In the genomic region with DNA sequence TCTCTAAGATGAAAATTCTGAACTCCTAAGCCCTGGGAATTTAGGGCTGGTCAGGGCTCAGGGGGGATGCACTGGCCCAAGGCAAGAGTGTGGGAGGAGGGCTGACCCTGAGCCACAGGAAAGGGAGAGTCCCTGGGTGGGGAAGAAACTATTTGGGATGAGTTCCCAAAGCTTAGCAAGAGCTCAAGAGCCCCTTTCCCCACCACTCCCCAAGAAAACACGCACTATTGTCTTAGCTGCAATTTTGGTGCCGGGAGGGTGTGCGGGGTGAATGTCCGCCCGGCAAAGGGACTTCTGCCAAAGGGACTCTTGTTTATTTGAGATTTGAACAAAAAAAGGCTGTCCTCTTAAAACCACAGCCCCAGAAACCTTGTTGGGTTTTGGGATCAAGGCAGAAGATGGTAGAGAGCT, we compare ENCODE assay signal across 2 cellular contexts.
TF ChIP-seq lines count a peak whose summit lies in the region.

No MANE protein-coding gene starts in this region.

TF ChIP-seq in liver, 16 proteins besides CTCF, POLR2A, EP300 and RAD21:
- TF ChIP-seq NR2F2 (IDR thresholded peaks at IDR 0.05), result peak; percentile 35
- TF ChIP-seq GABPA (IDR thresholded peaks at IDR 0.05 in 1 of 2, conservative IDR thresholded peaks at IDR 0.05 in 1 of 2), result no peak
- peak; percentile 92 to 95 for TF ChIP-seq RXRA (IDR thresholded peaks at IDR 0.05)
- TF ChIP-seq, protein P1, sequence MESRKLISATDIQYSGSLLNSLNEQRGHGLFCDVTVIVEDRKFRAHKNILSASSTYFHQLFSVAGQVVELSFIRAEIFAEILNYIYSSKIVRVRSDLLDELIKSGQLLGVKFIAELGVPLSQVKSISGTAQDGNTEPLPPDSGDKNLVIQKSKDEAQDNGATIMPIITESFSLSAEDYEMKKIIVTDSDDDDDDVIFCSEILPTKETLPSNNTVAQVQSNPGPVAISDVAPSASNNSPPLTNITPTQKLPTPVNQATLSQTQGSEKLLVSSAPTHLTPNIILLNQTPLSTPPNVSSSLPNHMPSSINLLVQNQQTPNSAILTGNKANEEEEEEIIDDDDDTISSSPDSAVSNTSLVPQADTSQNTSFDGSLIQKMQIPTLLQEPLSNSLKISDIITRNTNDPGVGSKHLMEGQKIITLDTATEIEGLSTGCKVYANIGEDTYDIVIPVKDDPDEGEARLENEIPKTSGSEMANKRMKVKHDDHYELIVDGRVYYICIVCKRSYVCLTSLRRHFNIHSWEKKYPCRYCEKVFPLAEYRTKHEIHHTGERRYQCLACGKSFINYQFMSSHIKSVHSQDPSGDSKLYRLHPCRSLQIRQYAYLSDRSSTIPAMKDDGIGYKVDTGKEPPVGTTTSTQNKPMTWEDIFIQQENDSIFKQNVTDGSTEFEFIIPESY (IDR thresholded peaks at IDR 0.05), result no peak
- TF ChIP-seq, protein P2, sequence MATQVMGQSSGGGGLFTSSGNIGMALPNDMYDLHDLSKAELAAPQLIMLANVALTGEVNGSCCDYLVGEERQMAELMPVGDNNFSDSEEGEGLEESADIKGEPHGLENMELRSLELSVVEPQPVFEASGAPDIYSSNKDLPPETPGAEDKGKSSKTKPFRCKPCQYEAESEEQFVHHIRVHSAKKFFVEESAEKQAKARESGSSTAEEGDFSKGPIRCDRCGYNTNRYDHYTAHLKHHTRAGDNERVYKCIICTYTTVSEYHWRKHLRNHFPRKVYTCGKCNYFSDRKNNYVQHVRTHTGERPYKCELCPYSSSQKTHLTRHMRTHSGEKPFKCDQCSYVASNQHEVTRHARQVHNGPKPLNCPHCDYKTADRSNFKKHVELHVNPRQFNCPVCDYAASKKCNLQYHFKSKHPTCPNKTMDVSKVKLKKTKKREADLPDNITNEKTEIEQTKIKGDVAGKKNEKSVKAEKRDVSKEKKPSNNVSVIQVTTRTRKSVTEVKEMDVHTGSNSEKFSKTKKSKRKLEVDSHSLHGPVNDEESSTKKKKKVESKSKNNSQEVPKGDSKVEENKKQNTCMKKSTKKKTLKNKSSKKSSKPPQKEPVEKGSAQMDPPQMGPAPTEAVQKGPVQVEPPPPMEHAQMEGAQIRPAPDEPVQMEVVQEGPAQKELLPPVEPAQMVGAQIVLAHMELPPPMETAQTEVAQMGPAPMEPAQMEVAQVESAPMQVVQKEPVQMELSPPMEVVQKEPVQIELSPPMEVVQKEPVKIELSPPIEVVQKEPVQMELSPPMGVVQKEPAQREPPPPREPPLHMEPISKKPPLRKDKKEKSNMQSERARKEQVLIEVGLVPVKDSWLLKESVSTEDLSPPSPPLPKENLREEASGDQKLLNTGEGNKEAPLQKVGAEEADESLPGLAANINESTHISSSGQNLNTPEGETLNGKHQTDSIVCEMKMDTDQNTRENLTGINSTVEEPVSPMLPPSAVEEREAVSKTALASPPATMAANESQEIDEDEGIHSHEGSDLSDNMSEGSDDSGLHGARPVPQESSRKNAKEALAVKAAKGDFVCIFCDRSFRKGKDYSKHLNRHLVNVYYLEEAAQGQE (IDR thresholded peaks at IDR 0.05), result peak; percentile 25
- no peak for TF ChIP-seq TAF1 (conservative IDR thresholded peaks at IDR 0.05)
- TF ChIP-seq, protein P3, sequence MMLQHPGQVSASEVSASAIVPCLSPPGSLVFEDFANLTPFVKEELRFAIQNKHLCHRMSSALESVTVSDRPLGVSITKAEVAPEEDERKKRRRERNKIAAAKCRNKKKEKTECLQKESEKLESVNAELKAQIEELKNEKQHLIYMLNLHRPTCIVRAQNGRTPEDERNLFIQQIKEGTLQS (IDR thresholded peaks at IDR 0.05), result no peak
- no peak for TF ChIP-seq HNF4G (IDR thresholded peaks at IDR 0.05)
- TF ChIP-seq, protein P4, sequence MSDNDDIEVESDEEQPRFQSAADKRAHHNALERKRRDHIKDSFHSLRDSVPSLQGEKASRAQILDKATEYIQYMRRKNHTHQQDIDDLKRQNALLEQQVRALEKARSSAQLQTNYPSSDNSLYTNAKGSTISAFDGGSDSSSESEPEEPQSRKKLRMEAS (IDR thresholded peaks at IDR 0.05), result no peak
- peak; percentile 52 for TF ChIP-seq YY1 (IDR thresholded peaks at IDR 0.05)
- no peak for TF ChIP-seq FOXA1 (IDR thresholded peaks at IDR 0.05)
- TF ChIP-seq FOXA2 (IDR thresholded peaks at IDR 0.05), result no peak
- peak; percentile 32 for TF ChIP-seq SP1 (IDR thresholded peaks at IDR 0.05)
- peak in 1 of 2 donors; percentile 41 for TF ChIP-seq EGR1 (IDR thresholded peaks at IDR 0.05; ENCODE audit: low read depth in 2 of 2)
- TF ChIP-seq HNF4A (conservative IDR thresholded peaks at IDR 0.05), result peak; percentile 49 to 67
- TF ChIP-seq JUND (IDR thresholded peaks at IDR 0.05), result no peak

TF ChIP-seq in HepG2, 621 proteins besides CTCF, POLR2A, EP300 and RAD21 (continues in another document):
- TF ChIP-seq ZBTB42 (CRISPR knock-in tag; IDR thresholded peaks at IDR 0.05) (no peak), AGO2 (optimal IDR thresholded peaks at IDR 0.05; ENCODE audit: low read depth, low read length) (no peak), ZNF777 (CRISPR knock-in tag; IDR thresholded peaks at IDR 0.05) (no peak), ZNF572 (CRISPR knock-in tag; IDR thresholded peaks at IDR 0.05) (no peak), SRSF9 (IDR thresholded peaks at IDR 0.05; ENCODE audit: borderline replicate concordance, insufficient read depth, low read depth, low read length, poor library complexity, severe bottlenecking) (no peak), RCOR2 (CRISPR knock-in tag; IDR thresholded peaks at IDR 0.05) (no peak), ZNF263 (CRISPR knock-in tag; IDR thresholded peaks at IDR 0.05) (no peak), RBAK (CRISPR knock-in tag; IDR thresholded peaks at IDR 0.05) (no peak), SAFB2 (CRISPR knock-in tag; IDR thresholded peaks at IDR 0.05; ENCODE audit: borderline replicate concordance, low read depth) (no peak)
- TF ChIP-seq, protein P5, sequence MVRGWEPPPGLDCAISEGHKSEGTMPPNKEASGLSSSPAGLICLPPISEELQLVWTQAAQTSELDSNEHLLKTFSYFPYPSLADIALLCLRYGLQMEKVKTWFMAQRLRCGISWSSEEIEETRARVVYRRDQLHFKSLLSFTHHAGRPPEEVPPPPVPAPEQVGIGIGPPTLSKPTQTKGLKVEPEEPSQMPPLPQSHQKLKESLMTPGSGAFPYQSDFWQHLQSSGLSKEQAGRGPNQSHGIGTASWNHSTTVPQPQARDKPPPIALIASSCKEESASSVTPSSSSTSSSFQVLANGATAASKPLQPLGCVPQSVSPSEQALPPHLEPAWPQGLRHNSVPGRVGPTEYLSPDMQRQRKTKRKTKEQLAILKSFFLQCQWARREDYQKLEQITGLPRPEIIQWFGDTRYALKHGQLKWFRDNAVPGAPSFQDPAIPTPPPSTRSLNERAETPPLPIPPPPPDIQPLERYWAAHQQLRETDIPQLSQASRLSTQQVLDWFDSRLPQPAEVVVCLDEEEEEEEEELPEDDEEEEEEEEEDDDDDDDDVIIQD (CRISPR knock-in tag; IDR thresholded peaks at IDR 0.05; ENCODE audit: low read depth), result no peak
- TF ChIP-seq, protein P6, sequence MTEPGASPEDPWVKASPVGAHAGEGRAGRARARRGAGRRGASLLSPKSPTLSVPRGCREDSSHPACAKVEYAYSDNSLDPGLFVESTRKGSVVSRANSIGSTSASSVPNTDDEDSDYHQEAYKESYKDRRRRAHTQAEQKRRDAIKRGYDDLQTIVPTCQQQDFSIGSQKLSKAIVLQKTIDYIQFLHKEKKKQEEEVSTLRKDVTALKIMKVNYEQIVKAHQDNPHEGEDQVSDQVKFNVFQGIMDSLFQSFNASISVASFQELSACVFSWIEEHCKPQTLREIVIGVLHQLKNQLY (CRISPR knock-in tag; IDR thresholded peaks at IDR 0.05), result no peak
- TF ChIP-seq, protein P7, sequence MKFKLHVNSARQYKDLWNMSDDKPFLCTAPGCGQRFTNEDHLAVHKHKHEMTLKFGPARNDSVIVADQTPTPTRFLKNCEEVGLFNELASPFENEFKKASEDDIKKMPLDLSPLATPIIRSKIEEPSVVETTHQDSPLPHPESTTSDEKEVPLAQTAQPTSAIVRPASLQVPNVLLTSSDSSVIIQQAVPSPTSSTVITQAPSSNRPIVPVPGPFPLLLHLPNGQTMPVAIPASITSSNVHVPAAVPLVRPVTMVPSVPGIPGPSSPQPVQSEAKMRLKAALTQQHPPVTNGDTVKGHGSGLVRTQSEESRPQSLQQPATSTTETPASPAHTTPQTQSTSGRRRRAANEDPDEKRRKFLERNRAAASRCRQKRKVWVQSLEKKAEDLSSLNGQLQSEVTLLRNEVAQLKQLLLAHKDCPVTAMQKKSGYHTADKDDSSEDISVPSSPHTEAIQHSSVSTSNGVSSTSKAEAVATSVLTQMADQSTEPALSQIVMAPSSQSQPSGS (CRISPR knock-in tag; IDR thresholded peaks at IDR 0.05), result no peak
- TF ChIP-seq, protein P8, sequence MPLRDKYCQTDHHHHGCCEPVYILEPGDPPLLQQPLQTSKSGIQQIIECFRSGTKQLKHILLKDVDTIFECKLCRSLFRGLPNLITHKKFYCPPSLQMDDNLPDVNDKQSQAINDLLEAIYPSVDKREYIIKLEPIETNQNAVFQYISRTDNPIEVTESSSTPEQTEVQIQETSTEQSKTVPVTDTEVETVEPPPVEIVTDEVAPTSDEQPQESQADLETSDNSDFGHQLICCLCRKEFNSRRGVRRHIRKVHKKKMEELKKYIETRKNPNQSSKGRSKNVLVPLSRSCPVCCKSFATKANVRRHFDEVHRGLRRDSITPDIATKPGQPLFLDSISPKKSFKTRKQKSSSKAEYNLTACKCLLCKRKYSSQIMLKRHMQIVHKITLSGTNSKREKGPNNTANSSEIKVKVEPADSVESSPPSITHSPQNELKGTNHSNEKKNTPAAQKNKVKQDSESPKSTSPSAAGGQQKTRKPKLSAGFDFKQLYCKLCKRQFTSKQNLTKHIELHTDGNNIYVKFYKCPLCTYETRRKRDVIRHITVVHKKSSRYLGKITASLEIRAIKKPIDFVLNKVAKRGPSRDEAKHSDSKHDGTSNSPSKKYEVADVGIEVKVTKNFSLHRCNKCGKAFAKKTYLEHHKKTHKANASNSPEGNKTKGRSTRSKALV (CRISPR knock-in tag; IDR thresholded peaks at IDR 0.05), result no peak
- TF ChIP-seq, protein P9, sequence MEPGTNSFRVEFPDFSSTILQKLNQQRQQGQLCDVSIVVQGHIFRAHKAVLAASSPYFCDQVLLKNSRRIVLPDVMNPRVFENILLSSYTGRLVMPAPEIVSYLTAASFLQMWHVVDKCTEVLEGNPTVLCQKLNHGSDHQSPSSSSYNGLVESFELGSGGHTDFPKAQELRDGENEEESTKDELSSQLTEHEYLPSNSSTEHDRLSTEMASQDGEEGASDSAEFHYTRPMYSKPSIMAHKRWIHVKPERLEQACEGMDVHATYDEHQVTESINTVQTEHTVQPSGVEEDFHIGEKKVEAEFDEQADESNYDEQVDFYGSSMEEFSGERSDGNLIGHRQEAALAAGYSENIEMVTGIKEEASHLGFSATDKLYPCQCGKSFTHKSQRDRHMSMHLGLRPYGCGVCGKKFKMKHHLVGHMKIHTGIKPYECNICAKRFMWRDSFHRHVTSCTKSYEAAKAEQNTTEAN (CRISPR knock-in tag; conservative IDR thresholded peaks at IDR 0.05), result no peak
- TF ChIP-seq, protein P10, sequence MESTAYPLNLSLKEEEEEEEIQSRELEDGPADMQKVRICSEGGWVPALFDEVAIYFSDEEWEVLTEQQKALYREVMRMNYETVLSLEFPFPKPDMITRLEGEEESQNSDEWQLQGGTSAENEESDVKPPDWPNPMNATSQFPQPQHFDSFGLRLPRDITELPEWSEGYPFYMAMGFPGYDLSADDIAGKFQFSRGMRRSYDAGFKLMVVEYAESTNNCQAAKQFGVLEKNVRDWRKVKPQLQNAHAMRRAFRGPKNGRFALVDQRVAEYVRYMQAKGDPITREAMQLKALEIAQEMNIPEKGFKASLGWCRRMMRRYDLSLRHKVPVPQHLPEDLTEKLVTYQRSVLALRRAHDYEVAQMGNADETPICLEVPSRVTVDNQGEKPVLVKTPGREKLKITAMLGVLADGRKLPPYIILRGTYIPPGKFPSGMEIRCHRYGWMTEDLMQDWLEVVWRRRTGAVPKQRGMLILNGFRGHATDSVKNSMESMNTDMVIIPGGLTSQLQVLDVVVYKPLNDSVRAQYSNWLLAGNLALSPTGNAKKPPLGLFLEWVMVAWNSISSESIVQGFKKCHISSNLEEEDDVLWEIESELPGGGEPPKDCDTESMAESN (CRISPR knock-in tag; conservative IDR thresholded peaks at IDR 0.05), result no peak
- TF ChIP-seq, protein P11, sequence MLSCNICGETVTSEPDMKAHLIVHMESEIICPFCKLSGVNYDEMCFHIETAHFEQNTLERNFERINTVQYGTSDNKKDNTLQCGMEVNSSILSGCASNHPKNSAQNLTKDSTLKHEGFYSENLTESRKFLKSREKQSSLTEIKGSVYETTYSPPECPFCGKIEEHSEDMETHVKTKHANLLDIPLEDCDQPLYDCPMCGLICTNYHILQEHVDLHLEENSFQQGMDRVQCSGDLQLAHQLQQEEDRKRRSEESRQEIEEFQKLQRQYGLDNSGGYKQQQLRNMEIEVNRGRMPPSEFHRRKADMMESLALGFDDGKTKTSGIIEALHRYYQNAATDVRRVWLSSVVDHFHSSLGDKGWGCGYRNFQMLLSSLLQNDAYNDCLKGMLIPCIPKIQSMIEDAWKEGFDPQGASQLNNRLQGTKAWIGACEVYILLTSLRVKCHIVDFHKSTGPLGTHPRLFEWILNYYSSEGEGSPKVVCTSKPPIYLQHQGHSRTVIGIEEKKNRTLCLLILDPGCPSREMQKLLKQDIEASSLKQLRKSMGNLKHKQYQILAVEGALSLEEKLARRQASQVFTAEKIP (CRISPR knock-in tag; IDR thresholded peaks at IDR 0.05; ENCODE audit: borderline replicate concordance), result no peak
- TF ChIP-seq, protein P12, sequence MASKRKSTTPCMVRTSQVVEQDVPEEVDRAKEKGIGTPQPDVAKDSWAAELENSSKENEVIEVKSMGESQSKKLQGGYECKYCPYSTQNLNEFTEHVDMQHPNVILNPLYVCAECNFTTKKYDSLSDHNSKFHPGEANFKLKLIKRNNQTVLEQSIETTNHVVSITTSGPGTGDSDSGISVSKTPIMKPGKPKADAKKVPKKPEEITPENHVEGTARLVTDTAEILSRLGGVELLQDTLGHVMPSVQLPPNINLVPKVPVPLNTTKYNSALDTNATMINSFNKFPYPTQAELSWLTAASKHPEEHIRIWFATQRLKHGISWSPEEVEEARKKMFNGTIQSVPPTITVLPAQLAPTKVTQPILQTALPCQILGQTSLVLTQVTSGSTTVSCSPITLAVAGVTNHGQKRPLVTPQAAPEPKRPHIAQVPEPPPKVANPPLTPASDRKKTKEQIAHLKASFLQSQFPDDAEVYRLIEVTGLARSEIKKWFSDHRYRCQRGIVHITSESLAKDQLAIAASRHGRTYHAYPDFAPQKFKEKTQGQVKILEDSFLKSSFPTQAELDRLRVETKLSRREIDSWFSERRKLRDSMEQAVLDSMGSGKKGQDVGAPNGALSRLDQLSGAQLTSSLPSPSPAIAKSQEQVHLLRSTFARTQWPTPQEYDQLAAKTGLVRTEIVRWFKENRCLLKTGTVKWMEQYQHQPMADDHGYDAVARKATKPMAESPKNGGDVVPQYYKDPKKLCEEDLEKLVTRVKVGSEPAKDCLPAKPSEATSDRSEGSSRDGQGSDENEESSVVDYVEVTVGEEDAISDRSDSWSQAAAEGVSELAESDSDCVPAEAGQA (IDR thresholded peaks at IDR 0.05; ENCODE audit: low read depth), result no peak
- TF ChIP-seq, protein P12 (CRISPR knock-in tag; IDR thresholded peaks at IDR 0.05; ENCODE audit: borderline replicate concordance), result no peak
